8 cellular contexts compared by ENCODE assay signal in genomic region chr2:206260427-206261012, GRCh38. TPM values are rescaled to one million over a fixed set of nuclear protein-coding genes. Genes with fewer than 3 reads are reported as not detected.
DNase-seq lines count a peak whose midpoint lies in the region; ATAC-seq and TF ChIP-seq lines count a peak whose summit lies in the region.

No MANE protein-coding gene starts in this region.

- no peak overlapping the region for H3K4me3 ChIP-seq in LNCaP clone FGC (ENCODE audit: low read depth, low read length)
- H3K4me3 ChIP-seq in mammary epithelial cell (replicated peaks in 1 of 3; ENCODE audit: insufficient read depth in 1 of 3, low read depth in 2 of 3, low read length in 3 of 3) = no peak overlapping the region
- no peak overlapping the region for H3K4me3 ChIP-seq in neural progenitor cell

- ATAC-seq in GM21723 (IDR thresholded peaks at IDR 0.05; ENCODE audit: unreplicated experiment) = peak; percentile 78

- dilution Hi-C loops in mammary epithelial cell (cut with HindIII; ENCODE audit: low sequenced_read_pairs) = no loop called here

- H3K79me2 ChIP-seq in mammary epithelial cell (ENCODE audit: insufficient read depth, low read length) (no peaks in the 10 kb centered on the region), neural progenitor cell (ENCODE audit: low read depth) (no peaks in the 10 kb centered on the region)

- peaks cover 41% of the 10 kb centered on the region for H3K27me3 ChIP-seq in mammary epithelial cell (ENCODE audit: insufficient read depth, low read length)
- peaks cover 100% of the 10 kb centered on the region for H3K27me3 ChIP-seq in neural progenitor cell

- TF ChIP-seq CTCF in LNCaP clone FGC (IDR thresholded peaks at IDR 0.05; ENCODE audit: control insufficient read depth, extremely low read depth, insufficient read depth) (peak; percentile 46), mammary epithelial cell (conservative IDR thresholded peaks at IDR 0.05 in 1 of 2, IDR thresholded peaks at IDR 0.05 in 1 of 2; ENCODE audit: extremely low read depth in 1 of 2, insufficient read depth in 1 of 2, low read depth in 1 of 2, low read length in 2 of 2) (peak; percentile 67 to 68), neural progenitor cell (IDR thresholded peaks at IDR 0.05) (peak; percentile 46)

- CTCF ChIA-PET in mammary epithelial cell (lab: Charles Lee; ENCODE audit: low non-redundant PET) = no interaction called here

- peak overlapping the region; percentile 58 for H2AFZ ChIP-seq in mammary epithelial cell (ENCODE audit: low read depth, low read length)
- H2AFZ ChIP-seq in neural progenitor cell (replicated peaks) = no peak overlapping the region

- H3K27ac Mint-ChIP-seq in neural progenitor cell = no peak overlapping the region

- H3K36me3 ChIP-seq in mammary epithelial cell (ENCODE audit: insufficient read depth, low read length) = no peaks in the 10 kb centered on the region
- H3K36me3 ChIP-seq in neural progenitor cell = no peaks in the 10 kb centered on the region

- WGBS in mammary epithelial cell (ENCODE audit: low coverage, missing lambda C conversion rate) = 25% methylated on average over 4 of the region's 4 CpGs

- no peak overlapping the region for H3K27ac ChIP-seq in mammary epithelial cell (ENCODE audit: insufficient read depth, low read depth, low read length)
- no peak overlapping the region for H3K27ac ChIP-seq in neural progenitor cell

- H3K9me3 Mint-ChIP-seq in neural progenitor cell = peaks cover 6% of the 10 kb centered on the region

- H3K27me3 Mint-ChIP-seq in neural progenitor cell (ENCODE audit: insufficient read depth, low read depth) = peaks cover 3% of the 10 kb centered on the region

- peaks cover 52% of the 10 kb centered on the region for H3F3A ChIP-seq in neural progenitor cell (ENCODE audit: low read depth)

- H4K20me1 ChIP-seq in mammary epithelial cell (ENCODE audit: insufficient read depth, low read length) = no peaks in the 10 kb centered on the region
- H4K20me1 ChIP-seq in neural progenitor cell (ENCODE audit: low read depth) = no peaks in the 10 kb centered on the region

- H3K4me1 ChIP-seq in mammary epithelial cell (ENCODE audit: insufficient read depth, low read length) (no peaks in the 10 kb centered on the region), neural progenitor cell (peaks cover 30% of the 10 kb centered on the region)

- peaks cover 20% of the 10 kb centered on the region for H3K4me1 Mint-ChIP-seq in neural progenitor cell

- no peaks in the 10 kb centered on the region for H3K9me3 ChIP-seq in mammary epithelial cell (replicated peaks; ENCODE audit: insufficient read depth, low read length)
- no peaks in the 10 kb centered on the region for H3K9me3 ChIP-seq in neural progenitor cell (ENCODE audit: low read depth)

- H3K9ac ChIP-seq in mammary epithelial cell (ENCODE audit: insufficient read depth, low read length) (no peak overlapping the region), neural progenitor cell (no peak overlapping the region)

- no TSS peak for BruUV-seq in mammary epithelial cell (replicated peaks; lab: Mats Ljungman, UMichigan)

- DNase-seq in NCI-H146 (lab: John Stamatoyannopoulos, UW) (peak; percentile 43), NCI-H146 treated with DMSO at 0.1 percent for 48 hours (lab: John Stamatoyannopoulos, UW; ENCODE audit: unreplicated experiment) (no peak), LNCaP clone FGC (ENCODE audit: low read depth) (no peak), mammary epithelial cell (peak; percentile 39), neural progenitor cell (ENCODE audit: low spot score) (no peak)
- DNase-seq in stimulated activated CD4-positive, alpha-beta T cell treated with anti-CD3 and anti-CD28 coated beads, Interleukin-4, amount 100 ng/mL, for 4 hours = no peak
- DNase-seq in activated CD8-positive, alpha-beta memory T cell treated with anti-CD3 and anti-CD28 coated beads, Interleukin-2, amount 50 U/mL, for 48 hours = no peak

- intact Hi-C loops in mammary epithelial cell (cut with micrococcal nuclease) = loop anchor here (1.0 kb wide), 1 partner anchor 96 kb away; no protein-coding TSS in a partner anchor

- H3K4me2 ChIP-seq in mammary epithelial cell (ENCODE audit: insufficient read depth, low read depth, low read length) (no peak overlapping the region), neural progenitor cell (peak overlapping the region; percentile 46)

- in situ Hi-C loops in mammary epithelial cell (cut with MboI; ENCODE audit: low sequenced_read_pairs in 2 of 2) = loop anchor here (5.0 to 10.0 kb wide), 2 partner anchors 93 to 96 kb away; no protein-coding TSS in a partner anchor

- no peaks in the 10 kb centered on the region for H3K36me3 Mint-ChIP-seq in neural progenitor cell

- H3K4me3 Mint-ChIP-seq in neural progenitor cell = no peak overlapping the region

RNA-seq across cellular contexts. Expression of gene ZDBF2, which starts 13.9 kb away (rescaled TPM):
- total RNA-seq in mammary epithelial cell (10 to 100 TPM; 11.0 to 13.3 TPM), neural progenitor cell (ENCODE audit: low replicate concordance) (42.6 and 83.6 TPM in 2 replicates)
- 1.5 TPM for polyA plus RNA-seq in mammary epithelial cell
- 3.7 TPM for polyA minus RNA-seq in mammary epithelial cell

Comparison
In these comparisons a context has a peak if more than half of its experiments do, and no peak if none do; other contexts are left out.
1. DNase-seq: peak in NCI-H146 (single experiment) and mammary epithelial cell (single experiment); none in NCI-H146 treated with DMSO at 0.1 percent for 48 hours (single experiment), LNCaP clone FGC (single experiment), neural progenitor cell (single experiment), stimulated activated CD4-positive, alpha-beta T cell treated with anti-CD3 and anti-CD28 coated beads, Interleukin-4, amount 100 ng/mL, for 4 hours (0 of 2) and activated CD8-positive, alpha-beta memory T cell treated with anti-CD3 and anti-CD28 coated beads, Interleukin-2, amount 50 U/mL, for 48 hours (single experiment).
2. Peak in every context shown above with its lines, with median percentiles within 50 percentile points of each other: CTCF ChIP-seq.